8 cellular contexts compared by ENCODE assay signal in the genomic region with DNA sequence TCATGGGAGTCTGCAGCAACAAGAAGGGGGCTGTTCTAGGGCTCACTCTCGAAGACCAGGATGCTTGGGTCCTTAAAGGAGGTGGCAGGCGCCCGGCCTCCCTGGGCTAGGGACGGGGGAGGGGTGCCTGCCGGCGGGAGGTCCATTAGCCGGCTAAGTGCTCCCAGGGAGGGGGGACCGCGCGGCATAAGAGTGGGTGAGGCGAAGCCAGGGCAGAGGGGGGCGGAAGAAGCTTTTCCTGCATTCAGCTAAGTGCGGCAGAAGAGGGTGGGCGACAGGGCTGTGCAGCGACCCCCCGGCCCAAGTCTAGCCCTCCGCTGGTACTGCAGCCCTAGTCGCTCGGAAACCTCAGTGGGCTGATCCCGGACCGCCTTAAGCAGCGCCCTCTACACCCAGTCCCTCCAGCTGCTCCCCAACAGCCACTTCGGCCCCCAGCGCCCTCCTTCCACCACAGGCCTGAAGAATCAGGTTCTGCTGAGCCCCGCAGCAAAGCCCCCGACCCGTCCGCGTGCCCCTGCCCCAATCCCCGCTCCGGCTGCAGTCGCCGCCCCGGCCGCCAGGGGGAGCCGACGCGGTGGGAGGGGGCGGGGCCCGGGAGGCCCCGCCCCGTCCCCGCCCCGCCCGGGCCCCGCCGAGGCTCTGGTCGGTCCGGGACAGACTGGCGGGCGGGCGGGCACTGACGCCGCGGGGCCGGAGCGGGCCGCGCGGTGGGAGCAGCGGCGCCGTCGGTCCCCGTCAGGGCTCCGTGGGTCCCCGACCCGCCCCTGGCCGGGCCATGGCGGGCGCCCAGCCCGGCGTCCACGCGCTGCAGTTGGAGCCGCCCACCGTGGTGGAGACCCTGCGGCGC. TPM values are rescaled to one million over a fixed set of nuclear protein-coding genes. Genes with fewer than 3 reads are reported as not detected.
DNase-seq lines count a peak whose midpoint lies in the region; ATAC-seq and TF ChIP-seq lines count a peak whose summit lies in the region.

A gene (plus strand): TSS at position 656 of the 847 bp plus-strand sequence. CDS start 120 bp downstream, at position 776.

- no TSS peak for BruUV-seq in Caco-2 (replicated peaks; lab: Mats Ljungman, UMichigan)

- DNase-seq in Caco-2, result peak in 1 of 2 experiments; percentile 77
- DNase-seq in NCI-H1105 treated with DMSO at 0.1 percent for 48 hours (lab: John Stamatoyannopoulos, UW), result peak; percentile 42
- DNase-seq in activated CD4-positive, alpha-beta memory T cell treated with anti-CD3 and anti-CD28 coated beads, Interleukin-2, amount 10 ng/mL, durations not matched to agents 7 days and 5 days, result peak; percentile 73
- no peak for DNase-seq in HPDE6-E6E7 (ENCODE audit: extremely low spot score)

- H3K27ac ChIP-seq in mesodermal cell (ENCODE audit: low read depth, low read length, severe bottlenecking), result peak within 1 kb of the TSS; percentile 41

- H3K4me3 ChIP-seq in Caco-2 (ENCODE audit: low read depth, low read length), result peak within 1 kb of the TSS; percentile 66
- no peak within 1 kb of the TSS for H3K4me3 ChIP-seq in endocrine pancreas (ENCODE audit: control insufficient read depth, insufficient read depth, low read length)
- H3K4me3 ChIP-seq in mesodermal cell (ENCODE audit: extremely low read depth, insufficient read depth, low read length, poor library complexity, severe bottlenecking), result peak within 1 kb of the TSS; percentile 78

- peak within 1 kb of the TSS; percentile 54 for H3K9ac ChIP-seq in endocrine pancreas (ENCODE audit: control insufficient read depth, insufficient read depth, low read length)

- H3K27me3 Mint-ChIP-seq in Caco-2 (ENCODE audit: insufficient read depth, unreplicated experiment), result no peaks in the 10 kb centered on the region
- H3K27me3 Mint-ChIP-seq in activated CD4-positive, alpha-beta memory T cell treated with anti-CD3 and anti-CD28 coated beads, Interleukin-2, amount 10 ng/mL, durations not matched to agents 7 days and 5 days, result peaks cover 3% of the 10 kb centered on the region
- no peaks in the 10 kb centered on the region for H3K27me3 Mint-ChIP-seq in stimulated activated naive CD8-positive, alpha-beta T cell treated with anti-CD3 and anti-CD28 coated beads, Interleukin-15, Interleukin-2, amounts not matched to agents 100 ng/mL and 50 ng/mL, for 24 hours

- 1 to 2% methylated on average over 56 to 71 of the region's 79 CpGs for WGBS in mesodermal cell (ENCODE audit: insufficient coverage in 2 of 2), 2 experiments

- H3K9me3 ChIP-seq in Caco-2 (no peaks in the 10 kb centered on the region), endocrine pancreas (ENCODE audit: control insufficient read depth, low read length) (no peaks in the 10 kb centered on the region), mesodermal cell (ENCODE audit: control insufficient read depth, low read length) (no peaks in the 10 kb centered on the region)

- H3K36me3 Mint-ChIP-seq in Caco-2 (ENCODE audit: insufficient read depth, unreplicated experiment), result peaks cover 30% of the 10 kb centered on the region
- no peaks in the 10 kb centered on the region for H3K36me3 Mint-ChIP-seq in activated CD4-positive, alpha-beta memory T cell treated with anti-CD3 and anti-CD28 coated beads, Interleukin-2, amount 10 ng/mL, durations not matched to agents 7 days and 5 days (ENCODE audit: low read depth)
- no peaks in the 10 kb centered on the region for H3K36me3 Mint-ChIP-seq in stimulated activated naive CD8-positive, alpha-beta T cell treated with anti-CD3 and anti-CD28 coated beads, Interleukin-15, Interleukin-2, amounts not matched to agents 100 ng/mL and 50 ng/mL, for 24 hours (ENCODE audit: low read depth)

- intact Hi-C loops in Caco-2 (cut with micrococcal nuclease; ENCODE audit: unreplicated experiment), result loop anchor here (1.0 kb wide), 2 partner anchors 19 to 53 kb away; no protein-coding TSS in a partner anchor

- H3K4me1 ChIP-seq in Caco-2 (peaks cover 26% of the 10 kb centered on the region), endocrine pancreas (ENCODE audit: control insufficient read depth, insufficient read depth, low read length) (no peaks in the 10 kb centered on the region), mesodermal cell (ENCODE audit: control insufficient read depth, insufficient read depth, low read length, poor library complexity, severe bottlenecking) (peaks cover 35% of the 10 kb centered on the region)

- H3K36me3 ChIP-seq in Caco-2 (ENCODE audit: control insufficient read depth, insufficient read depth, low read length) (peaks cover 2% of the 10 kb centered on the region; the same call in 1 of the 2 replicates), endocrine pancreas (ENCODE audit: control insufficient read depth, insufficient read depth, low read length) (no peaks in the 10 kb centered on the region), mesodermal cell (ENCODE audit: control insufficient read depth, insufficient read depth, low read length) (peaks cover 25% of the 10 kb centered on the region)

- POLR2A ChIA-PET in Caco-2 (lab: Charles Lee), result interaction anchor here (0.5 to 0.9 kb wide), 2 partner anchors 8 to 54 kb away, joined by 3 to 5 read pairs; a partner anchor contains a TSS
- POLR2A ChIA-PET in activated CD4-positive, alpha-beta memory T cell treated with anti-CD3 and anti-CD28 coated beads, Interleukin-2, amount 10 ng/mL, durations not matched to agents 7 days and 5 days (lab: Charles Lee), result interaction anchor here (1.3 to 11.2 kb wide), 10 partner anchors 10 to 66 kb away, joined by 3 to 131 read pairs (median 9); a partner anchor contains a TSS

- H3K27me3 ChIP-seq in Caco-2 (replicated peaks; ENCODE audit: control insufficient read depth, insufficient read depth, low read length), result no peaks in the 10 kb centered on the region
- H3K27me3 ChIP-seq in endocrine pancreas (ENCODE audit: control insufficient read depth, insufficient read depth, low read length), result no peaks in the 10 kb centered on the region

- peak within 1 kb of the TSS; percentile 85 for H3K27ac Mint-ChIP-seq in Caco-2 (ENCODE audit: unreplicated experiment)
- peak within 1 kb of the TSS; percentile 19 for H3K27ac Mint-ChIP-seq in activated CD4-positive, alpha-beta memory T cell treated with anti-CD3 and anti-CD28 coated beads, Interleukin-2, amount 10 ng/mL, durations not matched to agents 7 days and 5 days
- peak within 1 kb of the TSS; percentile 52 for H3K27ac Mint-ChIP-seq in stimulated activated naive CD8-positive, alpha-beta T cell treated with anti-CD3 and anti-CD28 coated beads, Interleukin-15, Interleukin-2, amounts not matched to agents 100 ng/mL and 50 ng/mL, for 24 hours

- no peaks in the 10 kb centered on the region for H3K9me3 Mint-ChIP-seq in Caco-2 (ENCODE audit: unreplicated experiment)
- H3K9me3 Mint-ChIP-seq in activated CD4-positive, alpha-beta memory T cell treated with anti-CD3 and anti-CD28 coated beads, Interleukin-2, amount 10 ng/mL, durations not matched to agents 7 days and 5 days, result no peaks in the 10 kb centered on the region
- H3K9me3 Mint-ChIP-seq in stimulated activated naive CD8-positive, alpha-beta T cell treated with anti-CD3 and anti-CD28 coated beads, Interleukin-15, Interleukin-2, amounts not matched to agents 100 ng/mL and 50 ng/mL, for 24 hours, result no peaks in the 10 kb centered on the region

- H3K4me3 Mint-ChIP-seq in Caco-2 (ENCODE audit: unreplicated experiment), result peak within 1 kb of the TSS; percentile 99
- peak within 1 kb of the TSS; percentile 83 for H3K4me3 Mint-ChIP-seq in activated CD4-positive, alpha-beta memory T cell treated with anti-CD3 and anti-CD28 coated beads, Interleukin-2, amount 10 ng/mL, durations not matched to agents 7 days and 5 days
- H3K4me3 Mint-ChIP-seq in stimulated activated naive CD8-positive, alpha-beta T cell treated with anti-CD3 and anti-CD28 coated beads, Interleukin-15, Interleukin-2, amounts not matched to agents 100 ng/mL and 50 ng/mL, for 24 hours, result peak within 1 kb of the TSS; percentile 85

- peak; percentile 33 for ATAC-seq in GM21381 (IDR thresholded peaks at IDR 0.05; ENCODE audit: unreplicated experiment)

- peaks cover 13% of the 10 kb centered on the region for H3K4me1 Mint-ChIP-seq in Caco-2 (ENCODE audit: low read depth, unreplicated experiment)
- peaks cover 33% of the 10 kb centered on the region for H3K4me1 Mint-ChIP-seq in activated CD4-positive, alpha-beta memory T cell treated with anti-CD3 and anti-CD28 coated beads, Interleukin-2, amount 10 ng/mL, durations not matched to agents 7 days and 5 days
- peaks cover 17% of the 10 kb centered on the region for H3K4me1 Mint-ChIP-seq in stimulated activated naive CD8-positive, alpha-beta T cell treated with anti-CD3 and anti-CD28 coated beads, Interleukin-15, Interleukin-2, amounts not matched to agents 100 ng/mL and 50 ng/mL, for 24 hours (ENCODE audit: low read depth)

- CTCF ChIA-PET in Caco-2 (lab: Charles Lee), result interaction anchor here (0.7 to 1.8 kb wide), 8 partner anchors 16 to 109 kb away, joined by 4 to 13 read pairs (median 6); a partner anchor contains a TSS
- CTCF ChIA-PET in activated CD4-positive, alpha-beta memory T cell treated with anti-CD3 and anti-CD28 coated beads, Interleukin-2, amount 10 ng/mL, durations not matched to agents 7 days and 5 days (lab: Charles Lee), result interaction anchor here (0.6 to 4.7 kb wide), 16 partner anchors 10 to 1845 kb away, joined by 3 to 34 read pairs (median 6); a partner anchor contains a TSS

- TF ChIP-seq CTCF in Caco-2 (IDR thresholded peaks at IDR 0.05; ENCODE audit: insufficient read depth in 1 of 2, low read depth in 1 of 2, low read length in 1 of 2, severe bottlenecking in 1 of 2, unreplicated experiment in 1 of 2), result peak; percentile 63 to 91

RNA-seq across cellular contexts. Expression of the gene that starts here (rescaled TPM):
- 37.5 and 40.6 TPM in 2 replicates for total RNA-seq in Caco-2 (2022)
- 10 to 100 TPM; 12.5 to 14.0 TPM for total RNA-seq in activated CD4-positive, alpha-beta memory T cell treated with anti-CD3 and anti-CD28 coated beads, Interleukin-2, amount 10 ng/mL, durations not matched to agents 7 days and 5 days
- 31.8 TPM for polyA plus RNA-seq in mesodermal cell (2013, experiment 1 of 2)
- polyA plus RNA-seq in mesodermal cell (2013, experiment 2 of 2), result 29.5 TPM

Comparison
In these comparisons a context has a peak if more than half of its experiments do, and no peak if none do; other contexts are left out.
1. H3K27ac Mint-ChIP-seq: peak in every context shown above with its lines; median percentile 85 in Caco-2; 52 in stimulated activated naive CD8-positive, alpha-beta T cell treated with anti-CD3 and anti-CD28 coated beads, Interleukin-15, Interleukin-2, amounts not matched to agents 100 ng/mL and 50 ng/mL, for 24 hours; 19 in activated CD4-positive, alpha-beta memory T cell treated with anti-CD3 and anti-CD28 coated beads, Interleukin-2, amount 10 ng/mL, durations not matched to agents 7 days and 5 days.